Comparison of ENCODE assay signal across 18 cellular contexts in genomic region chr6:169145991-169146501, GRCh38.
DNase-seq lines count a peak whose midpoint lies in the region; TF ChIP-seq lines count a peak whose summit lies in the region.
"Had no signal": no experiment of that assay in that cellular context is flagged by ENCODE, and none has a peak within 500 bp of the region (broad histone marks: within the 10 kb centered on the region; RNA-seq: fewer than 3 reads in every experiment).

No MANE protein-coding gene starts in this region.

- TF ChIP-seq CTCF in fibroblast of lung (conservative IDR thresholded peaks at IDR 0.05 in 1 of 2, IDR thresholded peaks at IDR 0.05 in 1 of 2; ENCODE audit: low read depth in 1 of 2, low read length in 2 of 2) (no peak), MM.1S (IDR thresholded peaks at IDR 0.05; ENCODE audit: low read length) (no peak), coronary artery (IDR thresholded peaks at IDR 0.05) (no peak)

- no peaks in the 10 kb centered on the region for H3K27me3 ChIP-seq in SJSA1 (replicated peaks)
- H3K27me3 ChIP-seq in fibroblast of lung (ENCODE audit: control insufficient read depth, insufficient read depth, low read length) = no peaks in the 10 kb centered on the region
- H3K27me3 ChIP-seq in MM.1S (replicated peaks; ENCODE audit: insufficient read depth, low read length) = no peaks in the 10 kb centered on the region
- H3K27me3 ChIP-seq: thyroid gland had no signal

- H2AFZ ChIP-seq in fibroblast of lung (ENCODE audit: low read length) = peak overlapping the region; percentile 36
- H2AFZ ChIP-seq in MM.1S (ENCODE audit: low read length) = no peak overlapping the region

- H3K4me1 ChIP-seq in SJSA1 (replicated peaks) = peaks cover 16% of the 10 kb centered on the region
- H3K4me1 ChIP-seq in fibroblast of lung (ENCODE audit: control insufficient read depth, extremely low read depth, insufficient read depth, low read length) = peaks cover 7% of the 10 kb centered on the region
- no peaks in the 10 kb centered on the region for H3K4me1 ChIP-seq in MM.1S (ENCODE audit: low read length)
- H3K4me1 ChIP-seq: A549, thyroid gland had no signal

- H3K36me3 ChIP-seq in SJSA1 (no peaks in the 10 kb centered on the region), fibroblast of lung (ENCODE audit: control insufficient read depth, insufficient read depth, low read length) (no peaks in the 10 kb centered on the region), MM.1S (replicated peaks; ENCODE audit: insufficient read depth, low read length) (no peaks in the 10 kb centered on the region)
- H3K36me3 ChIP-seq: thyroid gland had no signal

- DNase-seq in AG08395 (ENCODE audit: low spot score) = peak; percentile 54
- DNase-seq in SJSA1 (ENCODE audit: low read depth in 1 of 2, low spot score in 2 of 2) = peak in 1 of 2 experiments; percentile 78
- DNase-seq in fibroblast of lung (ENCODE audit: low read depth in 2 of 2) = peak; percentile 69 to 79
- DNase-seq in myocyte (ENCODE audit: low read depth) = peak; percentile 30
- no peak for DNase-seq in MM.1S
- no peak for DNase-seq in NOMO-1 (lab: John Stamatoyannopoulos, UW; ENCODE audit: unreplicated experiment in 2 of 2)
- no peak for DNase-seq in SKM-1 treated with dmso at 0.1 percent for 144 hours (lab: John Stamatoyannopoulos, UW; ENCODE audit: unreplicated experiment)
- DNase-seq in coronary artery (ENCODE audit: low spot score) = no peak
- DNase-seq: activated T-cell treated with anti-CD3 and anti-CD28 coated beads for 4 hours; COR-L47; Kasumi-1; natural killer cell; NCI-H187; NCI-H524; PC-3; stimulated activated CD4-positive, alpha-beta T cell treated with anti-CD3 and anti-CD28 coated beads, Interleukin-1b, Interleukin-23, amount 100 ng/mL, for 48 hours; thyroid gland had no signal

- peak overlapping the region; percentile 60 for H3K27ac ChIP-seq in SJSA1
- H3K27ac ChIP-seq in fibroblast of lung (ENCODE audit: insufficient read depth, low read length) = peak overlapping the region; percentile 10
- H3K27ac ChIP-seq in MM.1S (ENCODE audit: low read length) = no peak overlapping the region
- no peak overlapping the region for H3K27ac ChIP-seq in coronary artery
- H3K27ac ChIP-seq: A549, thyroid gland had no signal

- H3K4me3 ChIP-seq in SJSA1 (no peak overlapping the region), fibroblast of lung (replicated peaks in 1 of 4; ENCODE audit: control extremely low read depth in 1 of 4, insufficient read depth in 1 of 4, low read depth in 3 of 4, low read length in 4 of 4) (no peak overlapping the region), MM.1S (ENCODE audit: low read length) (no peak overlapping the region), coronary artery (no peak overlapping the region)
- H3K4me3 ChIP-seq: A549, thyroid gland had no signal

- H3K9ac ChIP-seq in fibroblast of lung (ENCODE audit: insufficient read depth, low read length) (no peak overlapping the region), MM.1S (ENCODE audit: low read length) (no peak overlapping the region)

- no peaks in the 10 kb centered on the region for H4K20me1 ChIP-seq in fibroblast of lung (ENCODE audit: control insufficient read depth, extremely low read depth, insufficient read depth, low read length)
- H4K20me1 ChIP-seq in MM.1S (ENCODE audit: insufficient read depth, low read length) = no peaks in the 10 kb centered on the region

- H3K9me3 ChIP-seq in SJSA1 (replicated peaks) (no peaks in the 10 kb centered on the region), fibroblast of lung (ENCODE audit: control insufficient read depth, insufficient read depth, low read depth, low read length) (no peaks in the 10 kb centered on the region), MM.1S (replicated peaks; ENCODE audit: insufficient read depth, low read length) (no peaks in the 10 kb centered on the region)
- H3K9me3 ChIP-seq: thyroid gland had no signal

- no peaks in the 10 kb centered on the region for H3K9me2 ChIP-seq in MM.1S (replicated peaks; ENCODE audit: insufficient read depth, low read length)

- H3F3A ChIP-seq in MM.1S (ENCODE audit: insufficient read depth, low read length) = no peaks in the 10 kb centered on the region

- peak overlapping the region; percentile 32 for H3K4me2 ChIP-seq in fibroblast of lung (ENCODE audit: extremely low read depth, insufficient read depth, low read length)
- no peak overlapping the region for H3K4me2 ChIP-seq in MM.1S (ENCODE audit: low read depth, low read length)
- H3K4me2 ChIP-seq: A549 had no signal

- H3K79me2 ChIP-seq in fibroblast of lung (ENCODE audit: control insufficient read depth, insufficient read depth, low read length) (no peaks in the 10 kb centered on the region), MM.1S (ENCODE audit: low read length) (no peaks in the 10 kb centered on the region)

Comparison
In these comparisons a context has a peak if more than half of its experiments do, and no peak if none do; other contexts are left out.
1. DNase-seq: peak in AG08395 (single experiment), fibroblast of lung (2 of 2) and myocyte (single experiment); none in MM.1S (single experiment), NOMO-1 (0 of 2), SKM-1 treated with dmso at 0.1 percent for 144 hours (single experiment) and coronary artery (single experiment).
2. H3K27ac ChIP-seq: peak in SJSA1 (single experiment) and fibroblast of lung (single experiment); none in MM.1S (single experiment) and coronary artery (0 of 2).